Comparison of ENCODE assay signal across 31 cellular contexts in the genomic region with DNA sequence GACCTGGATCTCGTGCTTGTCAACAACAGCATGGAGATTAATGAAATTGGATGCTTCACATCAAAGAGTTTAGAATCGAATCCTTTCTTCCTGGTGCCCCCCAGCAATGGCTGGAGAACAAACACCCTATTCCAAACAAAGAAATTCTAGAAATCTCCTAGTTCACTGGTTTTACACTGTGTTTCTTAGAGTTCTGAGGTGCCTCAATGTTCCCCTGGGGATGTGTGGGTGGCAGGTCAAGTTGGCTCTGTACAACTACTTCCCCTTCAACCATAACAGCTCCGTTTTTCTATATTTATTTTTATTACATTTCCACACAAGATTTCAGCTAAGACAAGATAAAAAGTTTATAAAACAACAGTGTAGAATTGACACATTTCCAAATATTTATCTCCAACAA. TPM values are rescaled to one million over a fixed set of nuclear protein-coding genes. Genes with fewer than 3 reads are reported as not detected.
"Had no signal": no experiment of that assay in that cellular context is flagged by ENCODE, and none has a peak within 500 bp of the region (broad histone marks: within the 10 kb centered on the region; RNA-seq: fewer than 3 reads in every experiment).

No MANE protein-coding gene starts in this region.

- H3K27ac ChIP-seq: body of pancreas, breast epithelium, cardiac muscle cell, esophagus muscularis mucosa, foreskin keratinocyte, gastrocnemius medialis, heart right ventricle, hepatocyte had no signal

- H3K27me3 ChIP-seq: body of pancreas, breast epithelium, cardiac muscle cell, esophagus muscularis mucosa, gastrocnemius medialis, heart right ventricle had no signal

- DNase-seq: activated CD4-positive, alpha-beta memory T cell treated with anti-CD3 and anti-CD28 coated beads, Interleukin-2, amount 10 ng/mL, durations not matched to agents 7 days and 5 days; activated CD4-positive, alpha-beta T cell treated with anti-CD3 and anti-CD28 coated beads for 1 hour; activated CD4-positive, alpha-beta T cell treated with anti-CD3 and anti-CD28 coated beads for 4 hours; activated CD4-positive, alpha-beta T cell treated with anti-CD3 and anti-CD28 coated beads, Interleukin-2, amount 10 ng/mL, durations not matched to agents 7 days and 5 days; activated CD4-positive, alpha-beta T cell treated with anti-CD3 and anti-CD28 coated beads, Interleukin-2, amount 50 U/mL, for 4 hours; activated effector memory CD4-positive, alpha-beta T cell treated with Interleukin-2 at 50 U/mL for 16 hours; activated gamma-delta T cell treated with Interleukin-2 at 50 U/mL for 16 hours; activated naive CD4-positive, alpha-beta T cell treated with anti-CD3 and anti-CD28 coated beads, Interleukin-2, amount 50 U/mL, for 16 hours; activated naive CD4-positive, alpha-beta T cell treated with Interleukin-2 at 50 U/mL for 16 hours; activated T-cell treated with anti-CD3 and anti-CD28 coated beads, Interleukin-2, amount 50 U/mL, for 4 hours; amygdala; aorta; body of pancreas; cortex of kidney; dermis blood vessel endothelial cell; effector CD4-positive, alpha-beta T cell; effector memory CD8-positive, alpha-beta T cell; erythroblast; foreskin keratinocyte; gastrocnemius medialis; heart right ventricle; T-helper 2 cell had no signal

- H2AFZ ChIP-seq: hepatocyte had no signal

- ATAC-seq: activated T-cell treated with anti-CD3 and anti-CD28 coated beads, Interleukin-2, amount 50 U/mL, for 4 hours; activated T-helper 17 cell treated with anti-CD3 and anti-CD28 coated beads, Interleukin-2, amount 50 U/mL, for 72 hours; body of pancreas; effector memory CD8-positive, alpha-beta T cell; foreskin keratinocyte; gastrocnemius medialis; heart right ventricle had no signal

- H3K36me3 ChIP-seq: breast epithelium, cardiac muscle cell, esophagus muscularis mucosa, gastrocnemius medialis, heart right ventricle had no signal

- H3K4me1 Mint-ChIP-seq: activated CD4-positive, alpha-beta memory T cell treated with anti-CD3 and anti-CD28 coated beads, Interleukin-2, amount 10 ng/mL, durations not matched to agents 7 days and 5 days; activated CD4-positive, alpha-beta T cell treated with anti-CD3 and anti-CD28 coated beads, Interleukin-2, amount 10 ng/mL, durations not matched to agents 7 days and 5 days; activated T-helper 17 cell treated with anti-CD3 and anti-CD28 coated beads, Interleukin-2, amount 50 U/mL, for 72 hours had no signal

- H3K4me1 ChIP-seq: breast epithelium, foreskin keratinocyte, gastrocnemius medialis had no signal

- H3K36me3 Mint-ChIP-seq: activated naive CD8-positive, alpha-beta T cell had no signal

- H3K9me3 ChIP-seq: body of pancreas, gastrocnemius medialis had no signal

- H3K4me3 Mint-ChIP-seq: activated CD4-positive, alpha-beta memory T cell treated with anti-CD3 and anti-CD28 coated beads, Interleukin-2, amount 10 ng/mL, durations not matched to agents 7 days and 5 days; activated CD4-positive, alpha-beta T cell treated with anti-CD3 and anti-CD28 coated beads, Interleukin-2, amount 10 ng/mL, durations not matched to agents 7 days and 5 days; activated naive CD8-positive, alpha-beta T cell; activated T-cell treated with anti-CD3 and anti-CD28 coated beads, Interleukin-2, amount 50 U/mL, for 4 hours; activated T-helper 17 cell treated with anti-CD3 and anti-CD28 coated beads, Interleukin-2, amount 50 U/mL, for 72 hours; effector memory CD8-positive, alpha-beta T cell had no signal

- H3K27ac Mint-ChIP-seq: activated CD4-positive, alpha-beta memory T cell treated with anti-CD3 and anti-CD28 coated beads, Interleukin-2, amount 10 ng/mL, durations not matched to agents 7 days and 5 days; activated CD4-positive, alpha-beta T cell treated with anti-CD3 and anti-CD28 coated beads, Interleukin-2, amount 10 ng/mL, durations not matched to agents 7 days and 5 days; activated naive CD8-positive, alpha-beta T cell; activated T-helper 17 cell treated with anti-CD3 and anti-CD28 coated beads, Interleukin-2, amount 50 U/mL, for 72 hours; effector memory CD8-positive, alpha-beta T cell had no signal

- H3K9me3 Mint-ChIP-seq: activated CD4-positive, alpha-beta memory T cell treated with anti-CD3 and anti-CD28 coated beads, Interleukin-2, amount 10 ng/mL, durations not matched to agents 7 days and 5 days; activated T-cell treated with anti-CD3 and anti-CD28 coated beads, Interleukin-2, amount 50 U/mL, for 4 hours; activated T-helper 17 cell treated with anti-CD3 and anti-CD28 coated beads, Interleukin-2, amount 50 U/mL, for 72 hours; effector memory CD8-positive, alpha-beta T cell had no signal

- H3K4me3 ChIP-seq: body of pancreas, breast epithelium, cardiac muscle cell, esophagus muscularis mucosa, gastrocnemius medialis, heart right ventricle, hepatocyte had no signal

- H3K4me2 ChIP-seq: hepatocyte had no signal

RNA-seq across cellular contexts. Expression of gene CH25H, which starts 22.5 kb away (rescaled TPM):
- total RNA-seq: activated CD4-positive, alpha-beta memory T cell treated with anti-CD3 and anti-CD28 coated beads, Interleukin-2, amount 10 ng/mL, durations not matched to agents 7 days and 5 days; activated CD4-positive, alpha-beta T cell treated with anti-CD3 and anti-CD28 coated beads, Interleukin-2, amount 10 ng/mL, durations not matched to agents 7 days and 5 days; activated T-helper 17 cell treated with anti-CD3 and anti-CD28 coated beads, Interleukin-2, amount 50 U/mL, for 72 hours; cardiac muscle cell; chondrocyte; foreskin keratinocyte; glomerular endothelial cell; T-helper 1 cell treated with Interleukin-12 subunit alpha and Interleukin-12 subunit beta and Interleukin-4 antibody, amounts not matched to agents 30 ng/mL and 1 ng/mL, for 36 hours had no signal
- polyA plus RNA-seq: cardiac muscle cell, foreskin keratinocyte had no signal
